ENCODE assay signal across 9 cellular contexts in the genomic region with DNA sequence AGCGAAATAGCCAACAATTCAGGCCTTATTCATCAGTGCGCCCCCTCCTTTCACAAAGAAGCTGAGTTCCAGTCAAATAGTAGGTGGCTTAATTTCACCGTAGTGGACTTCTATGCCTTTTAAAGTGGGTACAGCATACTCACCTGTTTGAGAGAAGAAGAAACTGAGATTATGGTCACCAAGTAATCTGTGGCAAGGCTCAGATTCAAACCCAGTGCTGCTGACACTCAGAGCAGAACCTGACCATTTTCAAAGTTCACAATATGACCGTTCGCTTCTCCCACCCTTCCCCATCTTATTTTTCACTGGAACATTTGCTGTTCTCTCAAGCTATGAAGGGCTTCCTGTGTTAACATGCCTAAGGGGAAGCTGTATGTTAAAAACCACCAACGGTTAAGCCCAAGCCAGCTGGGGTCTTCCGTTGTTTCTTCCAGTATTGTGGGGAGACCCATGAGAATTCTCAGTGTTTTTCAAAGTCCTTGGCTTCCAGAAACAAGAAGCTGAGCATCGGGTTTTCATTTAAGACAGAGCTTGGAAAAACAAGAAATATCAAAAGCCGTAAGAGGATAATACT. TPM values are rescaled to one million over a fixed set of nuclear protein-coding genes. Genes with fewer than 3 reads are reported as not detected.
DNase-seq lines count a peak whose midpoint lies in the region; ATAC-seq and TF ChIP-seq lines count a peak whose summit lies in the region.
"Had no signal": no experiment of that assay in that cellular context is flagged by ENCODE, and none has a peak within 500 bp of the region (broad histone marks: within the 10 kb centered on the region; RNA-seq: fewer than 3 reads in every experiment).

No MANE protein-coding gene starts in this region.

- H3K27me3 Mint-ChIP-seq in GM23338 (ENCODE audit: insufficient read depth, low read depth, poor library complexity), result peaks cover 1% of the 10 kb centered on the region

- TF ChIP-seq CTCF in esophagus squamous epithelium (IDR thresholded peaks at IDR 0.05) (no peak), GM23338 (conservative IDR thresholded peaks at IDR 0.05; ENCODE audit: low read depth in 2 of 2) (no peak)

- H3K4me1 Mint-ChIP-seq in GM23338, result peaks cover 11% of the 10 kb centered on the region

- H3K27me3 ChIP-seq in esophagus squamous epithelium, result no peaks in the 10 kb centered on the region
- H3K27me3 ChIP-seq in GM23338 (ENCODE audit: insufficient read depth), result no peaks in the 10 kb centered on the region

- intact Hi-C loops in esophagus squamous epithelium (cut with DNase I), result loop anchor here (5.0 kb wide), 1 partner anchor 121 kb away; no protein-coding TSS in a partner anchor

- H3K27ac Mint-ChIP-seq in GM23338, result no peak overlapping the region

- H3K9me3 ChIP-seq in esophagus squamous epithelium, result no peaks in the 10 kb centered on the region

- peaks cover 0 to 12% (median 0%) of the 10 kb centered on the region in 3 donors for H3K36me3 ChIP-seq in esophagus squamous epithelium
- H3K36me3 ChIP-seq in GM23338 (ENCODE audit: insufficient read depth), result no peaks in the 10 kb centered on the region

- H3K27ac ChIP-seq in esophagus squamous epithelium (peak overlapping the region in 3 of 4 donors; percentile 7 to 50 (median 44)), GM23338 (ENCODE audit: low read depth) (no peak overlapping the region)

- H3K36me3 Mint-ChIP-seq in GM23338 (ENCODE audit: low read depth), result no peaks in the 10 kb centered on the region; the same call in 2 of the 3 replicates

- H2AFZ ChIP-seq in GM23338, result no peak overlapping the region

- no peaks in the 10 kb centered on the region for H3K9me2 ChIP-seq in GM23338 (ENCODE audit: insufficient read depth)

- DNase-seq in Kasumi-1 (lab: John Stamatoyannopoulos, UW) (peak; percentile 90 to 92), esophagus squamous epithelium (lab: John Stamatoyannopoulos, UW) (no peak), GM23338 (ENCODE audit: low spot score) (no peak), GM19238 (ENCODE audit: insufficient read length, low spot score) (no peak), NCI-H82 (lab: John Stamatoyannopoulos, UW) (no peak)
- DNase-seq: stimulated activated CD4-positive, alpha-beta T cell treated with anti-CD3 and anti-CD28 coated beads, Interleukin-4, amount 100 ng/mL, for 4 hours had no signal

- no peaks in the 10 kb centered on the region; the same call in 1 of the 2 replicates for H3F3A ChIP-seq in GM23338 (replicated peaks; ENCODE audit: low read depth)

- H3K4me3 Mint-ChIP-seq in GM23338, result no peak overlapping the region

- no peaks in the 10 kb centered on the region for H3K9me3 Mint-ChIP-seq in GM23338

- H4K20me1 ChIP-seq in GM23338 (replicated peaks; ENCODE audit: insufficient read depth), result no peaks in the 10 kb centered on the region

- no peak overlapping the region for H3K4me2 ChIP-seq in GM23338

- WGBS in esophagus squamous epithelium, 2 donors, result 59 to 66% methylated on average over 8 to 9 of the region's 9 CpGs

- ATAC-seq in GM18498 (IDR thresholded peaks at IDR 0.05; ENCODE audit: unreplicated experiment), result peak; percentile 13
- peak; percentile 1 for ATAC-seq in GM21717 (IDR thresholded peaks at IDR 0.05; ENCODE audit: unreplicated experiment)
- no peak for ATAC-seq in GM23338
- no peak for ATAC-seq in HG02852 (IDR thresholded peaks at IDR 0.05; ENCODE audit: unreplicated experiment)

- H3K4me3 ChIP-seq in esophagus squamous epithelium (no peak overlapping the region), GM23338 (no peak overlapping the region)

- no peak for TF ChIP-seq POLR2A in esophagus squamous epithelium (IDR thresholded peaks at IDR 0.05)

- no peaks in the 10 kb centered on the region for H3K79me2 ChIP-seq in GM23338 (replicated peaks; ENCODE audit: insufficient read depth)

- H3K4me1 ChIP-seq in esophagus squamous epithelium (peaks cover 0 to 31% (median 6%) of the 10 kb centered on the region in 3 donors), GM23338 (ENCODE audit: insufficient read depth) (no peaks in the 10 kb centered on the region; the same call in 1 of the 2 replicates)

TF ChIP-seq in GM23338, 12 proteins besides CTCF, POLR2A, EP300 and RAD21:
- TF ChIP-seq ZNF114 (CRISPR knock-in tag; IDR thresholded peaks at IDR 0.05), result no peak

RNA-seq across cellular contexts. Expression of gene PSMA6, which starts 6.1 kb away (rescaled TPM):
- total RNA-seq in esophagus squamous epithelium, result 100 to 1,000 TPM in 3 of 4 donors, 10 to 100 TPM in 1; 95.6 to 244 (median 169) TPM
- total RNA-seq in GM23338 (2014; rRNA removed; shearing (Covaris generic)), result 216 and 223 TPM in 2 replicates
- polyA plus RNA-seq in GM23338 (2016; fragmentation: Nextera tagmentation; extraction: Ambion mirVana), result 296 and 300 TPM in 2 replicates

Comparison
In these comparisons a context has a peak if more than half of its experiments do, and no peak if none do; other contexts are left out.
1. ATAC-seq: peak in GM18498 (single experiment) and GM21717 (single experiment); none in GM23338 (single experiment) and HG02852 (single experiment).
2. DNase-seq: peak in Kasumi-1 (2 of 2); none in esophagus squamous epithelium (single experiment), GM23338 (single experiment), GM19238 (single experiment) and NCI-H82 (single experiment).